ENCODE assay signal across 18 cellular contexts in the genomic region with DNA sequence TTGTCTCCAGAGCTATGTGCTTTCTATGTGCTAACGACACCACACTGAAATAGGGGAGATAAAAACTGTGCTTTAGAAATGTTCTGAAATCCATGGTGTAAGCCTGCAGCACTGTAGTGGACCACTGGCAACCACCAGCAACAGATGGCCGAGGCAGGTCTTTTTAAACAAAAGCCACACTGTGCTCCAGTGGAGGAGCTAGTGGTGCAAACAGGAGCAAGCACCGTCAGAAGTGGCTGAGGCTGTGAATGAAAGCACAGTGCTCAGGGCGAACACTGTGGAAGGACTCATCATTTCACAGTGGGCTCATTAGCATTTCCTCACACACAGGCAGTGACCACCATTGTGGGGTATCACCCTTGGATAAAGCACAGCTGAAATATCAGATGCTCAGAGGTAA. TPM values are rescaled to one million over a fixed set of nuclear protein-coding genes. Genes with fewer than 3 reads are reported as not detected.
"Had no signal": no experiment of that assay in that cellular context is flagged by ENCODE, and none has a peak within 500 bp of the region (broad histone marks: within the 10 kb centered on the region; RNA-seq: fewer than 3 reads in every experiment).

No MANE protein-coding gene starts in this region.

- H3K27ac Mint-ChIP-seq: activated B cell treated with CpG ODN at 0.5 μM for 24 hours; activated CD4-positive, alpha-beta T cell treated with anti-CD3 and anti-CD28 coated beads, Interleukin-2, amount 10 ng/mL, durations not matched to agents 7 days and 5 days; activated T-helper 17 cell treated with anti-CD3 and anti-CD28 coated beads, Interleukin-2, amount 50 U/mL, for 72 hours; stimulated activated effector memory CD8-positive, alpha-beta T cell treated with anti-CD3 and anti-CD28 coated beads, Interleukin-12 subunit alpha, Interleukin-12 subunit beta, amount 100 ng/mL, for 72 hours had no signal

- H3K36me3 Mint-ChIP-seq: stimulated activated effector memory CD8-positive, alpha-beta T cell treated with anti-CD3 and anti-CD28 coated beads, Interleukin-12 subunit alpha, Interleukin-12 subunit beta, amount 100 ng/mL, for 72 hours had no signal

- H3K4me1 ChIP-seq: adrenal gland, pancreas, right atrium auricular region, transverse colon had no signal

- H3K27me3 ChIP-seq: adrenal gland, brain microvascular endothelial cell, right atrium auricular region, transverse colon had no signal

- H3K4me3 ChIP-seq: adrenal gland, pancreas, right atrium auricular region, smooth muscle cell, transverse colon had no signal

- DNase-seq: activated B cell treated with CpG ODN at 0.5 μM for 24 hours; activated CD4-positive, alpha-beta T cell treated with anti-CD3 and anti-CD28 coated beads, Interleukin-2, amount 10 ng/mL, durations not matched to agents 7 days and 5 days; activated naive CD4-positive, alpha-beta T cell treated with anti-CD3 and anti-CD28 coated beads, Interleukin-2, amount 50 U/mL, for 16 hours; activated T-cell treated with anti-CD3 and anti-CD28 coated beads for 4 hours; adrenal gland; brain microvascular endothelial cell; cerebellar nuclear complex; left ventricle myocardium superior; pancreas; transverse colon had no signal

- H3K36me3 ChIP-seq: adrenal gland, brain microvascular endothelial cell, pancreas, right atrium auricular region, transverse colon had no signal

- H3K27ac ChIP-seq: adrenal gland, brain microvascular endothelial cell, pancreas, right atrium auricular region, transverse colon had no signal

- H3K9me3 Mint-ChIP-seq: activated CD4-positive, alpha-beta T cell treated with anti-CD3 and anti-CD28 coated beads, Interleukin-2, amount 10 ng/mL, durations not matched to agents 7 days and 5 days; activated T-helper 17 cell treated with anti-CD3 and anti-CD28 coated beads, Interleukin-2, amount 50 U/mL, for 72 hours; stimulated activated effector memory CD8-positive, alpha-beta T cell treated with anti-CD3 and anti-CD28 coated beads, Interleukin-12 subunit alpha, Interleukin-12 subunit beta, amount 100 ng/mL, for 72 hours had no signal

- H3K9me3 ChIP-seq: adrenal gland, pancreas, transverse colon had no signal

- ATAC-seq: activated T-helper 17 cell treated with anti-CD3 and anti-CD28 coated beads, Interleukin-2, amount 50 U/mL, for 72 hours; left ventricle myocardium superior; pancreas; stimulated activated effector memory CD8-positive, alpha-beta T cell treated with anti-CD3 and anti-CD28 coated beads, Interleukin-12 subunit alpha, Interleukin-12 subunit beta, amount 100 ng/mL, for 72 hours had no signal

- H3K4me1 Mint-ChIP-seq: activated B cell treated with CpG ODN at 0.5 μM for 24 hours; activated CD4-positive, alpha-beta T cell treated with anti-CD3 and anti-CD28 coated beads, Interleukin-2, amount 10 ng/mL, durations not matched to agents 7 days and 5 days; activated T-helper 17 cell treated with anti-CD3 and anti-CD28 coated beads, Interleukin-2, amount 50 U/mL, for 72 hours; stimulated activated effector memory CD8-positive, alpha-beta T cell treated with anti-CD3 and anti-CD28 coated beads, Interleukin-12 subunit alpha, Interleukin-12 subunit beta, amount 100 ng/mL, for 72 hours had no signal

- H3K4me3 Mint-ChIP-seq: activated B cell treated with CpG ODN at 0.5 μM for 24 hours; activated CD4-positive, alpha-beta T cell treated with anti-CD3 and anti-CD28 coated beads, Interleukin-2, amount 10 ng/mL, durations not matched to agents 7 days and 5 days; activated T-helper 17 cell treated with anti-CD3 and anti-CD28 coated beads, Interleukin-2, amount 50 U/mL, for 72 hours; stimulated activated effector memory CD8-positive, alpha-beta T cell treated with anti-CD3 and anti-CD28 coated beads, Interleukin-12 subunit alpha, Interleukin-12 subunit beta, amount 100 ng/mL, for 72 hours had no signal

RNA-seq across cellular contexts. Expression of a gene that starts 57.9 kb away (rescaled TPM):
- total RNA-seq: activated B cell treated with CpG ODN at 0.5 μM for 24 hours; activated CD4-positive, alpha-beta T cell treated with anti-CD3 and anti-CD28 coated beads, Interleukin-2, amount 10 ng/mL, durations not matched to agents 7 days and 5 days; activated CD8-positive, alpha-beta memory T cell treated with anti-CD3 and anti-CD28 coated beads for 36 hours; activated T-helper 17 cell treated with anti-CD3 and anti-CD28 coated beads, Interleukin-2, amount 50 U/mL, for 72 hours; left ventricle myocardium superior; right atrium auricular region; smooth muscle cell; T-helper 1 cell treated with Interleukin-12 subunit alpha and Interleukin-12 subunit beta and Interleukin-4 antibody, amounts not matched to agents 30 ng/mL and 1 ng/mL, for 36 hours had no signal
- polyA plus RNA-seq: keratinocyte, neural cell, smooth muscle cell had no signal
